38 cellular contexts compared by ENCODE assay signal in genomic region chr7:142904128-142904527, GRCh38. TPM values are rescaled to one million over a fixed set of nuclear protein-coding genes. Genes with fewer than 3 reads are reported as not detected.
"Had no signal": no experiment of that assay in that cellular context is flagged by ENCODE, and none has a peak within 500 bp of the region (broad histone marks: within the 10 kb centered on the region; RNA-seq: fewer than 3 reads in every experiment).

No MANE protein-coding gene starts in this region.

- H3K27ac ChIP-seq: KMS-11 had no signal

- H3K4me2 ChIP-seq: KMS-11 had no signal

- H3K4me3 ChIP-seq: MG63 had no signal

- DNase-seq: Karpas-422, Kasumi-1, KG1, MG63, MM.1S, MV-4-11, NCI-H1048, NCI-H1092, NCI-H1092 treated with DMSO at 0.1 percent for 48 hours, NCI-H1105, NCI-H1105 treated with DMSO at 0.1 percent for 48 hours, NCI-H1417, NCI-H1417 treated with DMSO at 0.1 percent for 48 hours, NCI-H1436, NCI-H1436 treated with DMSO at 0.1 percent for 48 hours, NCI-H146, NCI-H1694, NCI-H1694 treated with DMSO at 0.1 percent for 48 hours, NCI-H187, NCI-H187 treated with DMSO at 0.1 percent for 48 hours, NCI-H1930, NCI-H2029, NCI-H2029 treated with DMSO at 0.1 percent for 48 hours, NCI-H2081, NCI-H2081 treated with DMSO at 0.1 percent for 48 hours, NCI-H2107, NCI-H2171, NCI-H2171 treated with DMSO at 0.1 percent for 48 hours, NCI-H2227 treated with DMSO at 0.1 percent for 48 hours, NCI-H226, NCI-H345, NCI-H446, NCI-H446 treated with DMSO at 0.1 percent for 48 hours had no signal

- H3K27me3 ChIP-seq: MG63 had no signal

- H3K36me3 ChIP-seq: MG63 had no signal

- H3K9me3 ChIP-seq: MG63 had no signal

- H3K9ac ChIP-seq: KMS-11 had no signal

RNA-seq across cellular contexts. Expression of gene TRPV6, which starts 18.6 kb away (rescaled TPM):
- total RNA-seq: LHCN-M2, M059J, NCI-H460 had no signal

RNA-seq across cellular contexts. Expression of gene TRPV5, which starts 29.4 kb away (rescaled TPM):
- total RNA-seq: LHCN-M2, M059J, MCF 10A, NCI-H460 had no signal

RNA-seq across cellular contexts. Expression of gene LLCFC1, which starts 35.2 kb away (rescaled TPM):
- total RNA-seq: LHCN-M2, M059J, MCF 10A, NCI-H460 had no signal

RNA-seq across cellular contexts. Expression of gene EPHB6, which starts 49.3 kb away (rescaled TPM):
- total RNA-seq: M059J, NCI-H460 had no signal

RNA-seq across cellular contexts. Expression of gene KEL, which starts 58.0 kb away (rescaled TPM):
- total RNA-seq: M059J, MCF 10A had no signal
